ENCODE assay signal across 8 cellular contexts in the genomic region with DNA sequence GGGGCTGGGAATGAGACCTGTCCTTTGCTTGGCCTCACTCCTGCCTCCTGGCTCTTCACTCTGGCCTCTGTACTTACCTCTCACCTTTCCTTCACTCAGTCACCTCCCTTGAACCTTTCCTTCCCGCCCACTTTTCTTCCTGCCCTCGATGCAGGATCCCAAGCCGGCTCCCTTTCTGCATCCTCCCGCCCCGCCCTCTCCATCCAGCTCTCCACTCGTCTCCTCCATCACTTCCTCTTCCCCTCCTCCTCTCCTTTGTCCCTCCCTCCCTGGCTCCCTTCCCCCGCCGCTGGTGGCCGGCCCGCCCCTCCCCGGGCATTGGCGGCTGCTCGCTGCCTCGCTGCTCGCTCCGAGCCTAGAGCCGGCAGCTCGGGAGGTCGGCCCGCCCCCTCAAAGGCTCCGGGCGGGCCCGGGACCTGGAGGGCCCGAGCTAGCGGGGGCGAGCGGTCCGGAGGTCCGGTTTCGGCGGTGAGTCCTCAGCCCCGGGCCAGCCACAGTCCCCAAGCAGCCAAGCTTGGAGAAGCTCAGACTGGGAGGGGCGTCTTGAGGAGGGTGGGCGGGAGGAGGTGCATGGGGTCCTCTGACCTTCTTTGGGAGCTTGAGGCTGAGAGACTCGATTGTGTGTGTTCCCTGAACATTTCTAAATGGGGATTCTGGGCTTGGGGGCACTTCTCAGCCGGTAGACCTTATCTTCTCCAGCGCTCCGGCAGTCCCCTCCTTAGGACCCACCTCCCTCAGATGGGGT. TPM values are rescaled to one million over a fixed set of nuclear protein-coding genes. Genes with fewer than 3 reads are reported as not detected.
DNase-seq lines count a peak whose midpoint lies in the region; ATAC-seq and TF ChIP-seq lines count a peak whose summit lies in the region.

No MANE protein-coding gene starts in this region.

- intact Hi-C loops in mammary epithelial cell (cut with micrococcal nuclease) = loop anchor here (1.0 kb wide), 1 partner anchor 13 kb away; no protein-coding TSS in a partner anchor

- H3K27me3 ChIP-seq in mammary epithelial cell (ENCODE audit: insufficient read depth, low read length) (no peaks in the 10 kb centered on the region), rectal smooth muscle tissue (ENCODE audit: control insufficient read depth, insufficient read depth, low read length) (no peaks in the 10 kb centered on the region)

- H4K20me1 ChIP-seq in mammary epithelial cell (ENCODE audit: insufficient read depth, low read length) = no peaks in the 10 kb centered on the region

- 0% methylated on average over 10 of the region's 38 CpGs for WGBS in mammary epithelial cell (ENCODE audit: low coverage, missing lambda C conversion rate)

- H3K9me3 ChIP-seq in mammary epithelial cell (replicated peaks; ENCODE audit: insufficient read depth, low read length) = no peaks in the 10 kb centered on the region

- H3K4me1 ChIP-seq in mammary epithelial cell (ENCODE audit: insufficient read depth, low read length) (peaks cover 73% of the 10 kb centered on the region), rectal smooth muscle tissue (ENCODE audit: control insufficient read depth, insufficient read depth, low read length) (peaks cover 43% of the 10 kb centered on the region)

- H3K36me3 ChIP-seq in mammary epithelial cell (ENCODE audit: insufficient read depth, low read length) (no peaks in the 10 kb centered on the region), rectal smooth muscle tissue (ENCODE audit: control insufficient read depth, insufficient read depth, low read length) (no peaks in the 10 kb centered on the region)

- TF ChIP-seq CTCF in mammary epithelial cell (conservative IDR thresholded peaks at IDR 0.05 in 1 of 2, IDR thresholded peaks at IDR 0.05 in 1 of 2; ENCODE audit: extremely low read depth in 1 of 2, insufficient read depth in 1 of 2, low read depth in 1 of 2, low read length in 2 of 2) = no peak

- no peak for ATAC-seq in HG02623 (IDR thresholded peaks at IDR 0.05; ENCODE audit: unreplicated experiment)
- no peak for ATAC-seq in GM18519 (IDR thresholded peaks at IDR 0.05; ENCODE audit: low FRiP score, unreplicated experiment)

- H3K9ac ChIP-seq in mammary epithelial cell (ENCODE audit: insufficient read depth, low read length) (peak overlapping the region; percentile 93), rectal smooth muscle tissue (ENCODE audit: low read length) (no peak overlapping the region)

- peak overlapping the region; percentile 75 for H3K27ac ChIP-seq in mammary epithelial cell (ENCODE audit: insufficient read depth, low read depth, low read length)
- peak overlapping the region; percentile 77 for H3K27ac ChIP-seq in rectal smooth muscle tissue (ENCODE audit: low read depth, low read length)

- DNase-seq in DMS53 treated with DMSO at 0.1 percent for 48 hours (lab: John Stamatoyannopoulos, UW; ENCODE audit: unreplicated experiment) (peak; percentile 88), NCI-H1092 treated with DMSO at 0.1 percent for 48 hours (lab: John Stamatoyannopoulos, UW) (peak; percentile 89), SIG-M5 treated with dmso at 0.1 percent for 504 hours (lab: John Stamatoyannopoulos, UW; ENCODE audit: unreplicated experiment) (peak; percentile 78), mammary epithelial cell (peak; percentile 92)

- CTCF ChIA-PET in mammary epithelial cell (lab: Charles Lee; ENCODE audit: low non-redundant PET) = interaction anchor here (0.6 kb wide), 1 partner anchor 249 kb away, joined by 8 read pairs; no protein-coding TSS in a partner anchor

- H2AFZ ChIP-seq in mammary epithelial cell (ENCODE audit: low read depth, low read length) = peak overlapping the region; percentile 63

- peaks cover 24% of the 10 kb centered on the region for H3K79me2 ChIP-seq in mammary epithelial cell (ENCODE audit: insufficient read depth, low read length)

- in situ Hi-C loops in mammary epithelial cell (cut with MboI; ENCODE audit: low sequenced_read_pairs in 2 of 2) = no loop called here

- H3K4me2 ChIP-seq in mammary epithelial cell (ENCODE audit: insufficient read depth, low read depth, low read length) = peak overlapping the region; percentile 79

- dilution Hi-C loops in mammary epithelial cell (cut with HindIII; ENCODE audit: low sequenced_read_pairs) = no loop called here

- BruUV-seq in mammary epithelial cell (replicated peaks; lab: Mats Ljungman, UMichigan) = no TSS peak

- H3K4me3 ChIP-seq in mammary epithelial cell (replicated peaks in 1 of 3; ENCODE audit: insufficient read depth in 1 of 3, low read depth in 2 of 3, low read length in 3 of 3) (peak overlapping the region; percentile 73 to 82 (median 81)), iPS-11a (ENCODE audit: low read depth, low read length) (peak overlapping the region; percentile 63), rectal smooth muscle tissue (ENCODE audit: low read length) (peak overlapping the region; percentile 50)

RNA-seq across cellular contexts. Expression of a gene that starts 13.8 kb away (rescaled TPM):
- 100 to 1,000 TPM in 1 of 2 donors, 10 to 100 TPM in 1; 62.8 to 198 TPM for total RNA-seq in mammary epithelial cell
- 54.1 TPM for polyA plus RNA-seq in mammary epithelial cell
- 101 TPM for polyA minus RNA-seq in mammary epithelial cell

RNA-seq across cellular contexts. Expression of a gene that starts 49.0 kb away (rescaled TPM):
- total RNA-seq in mammary epithelial cell = 100 to 1,000 TPM; 115 to 155 TPM
- 181 TPM for polyA plus RNA-seq in mammary epithelial cell
- 114 TPM for polyA minus RNA-seq in mammary epithelial cell

RNA-seq across cellular contexts. Expression of a gene that starts 55.5 kb away (rescaled TPM):
- 10 to 100 TPM; 21.6 to 24.3 TPM for total RNA-seq in mammary epithelial cell
- polyA plus RNA-seq in mammary epithelial cell = 27.1 TPM
- 35.2 TPM for polyA minus RNA-seq in mammary epithelial cell

RNA-seq across cellular contexts. Expression of a gene that starts 58.2 kb away (rescaled TPM):
- under 1 TPM in 1 of 2 donors, not detected in 1; 0.33 TPM for total RNA-seq in mammary epithelial cell
- not detected for polyA plus RNA-seq in mammary epithelial cell
- not detected for polyA minus RNA-seq in mammary epithelial cell
